ENCODE assay signal across 8 cellular contexts in the genomic region with DNA sequence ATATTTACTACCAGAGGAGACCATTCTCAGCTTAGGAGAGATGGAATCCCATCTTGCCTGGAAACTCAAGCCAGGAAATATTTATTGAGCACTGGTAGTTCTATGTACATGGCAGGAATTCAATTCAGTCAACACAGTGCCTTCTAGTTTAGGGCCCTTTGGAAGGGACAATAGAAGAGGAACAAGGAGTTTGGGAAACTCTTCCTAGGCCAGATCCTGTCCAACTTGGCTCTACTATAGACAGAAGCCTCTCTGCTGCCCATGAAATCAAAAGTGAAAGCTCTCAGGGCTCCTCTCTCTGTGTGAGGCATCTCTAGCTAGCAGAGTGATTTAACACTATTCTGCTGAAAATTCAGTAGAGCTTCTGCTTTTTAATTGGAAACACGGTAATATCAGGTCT.
DNase-seq lines count a peak whose midpoint lies in the region; ATAC-seq and TF ChIP-seq lines count a peak whose summit lies in the region.

No MANE protein-coding gene starts in this region.

- no peak overlapping the region for H3K27ac Mint-ChIP-seq in endodermal cell

- H3K27me3 Mint-ChIP-seq in endodermal cell (ENCODE audit: insufficient read depth), result peaks cover 3% of the 10 kb centered on the region

- WGBS in endodermal cell (ENCODE audit: insufficient coverage in 1 of 2, insufficient read length in 1 of 2), 2 experiments, result 90% methylated on average over 1 of the region's 1 CpG; no CpG with 5 or more reads in 1 of the 2 experiments

- H3K9me3 ChIP-seq in endodermal cell (ENCODE audit: control insufficient read depth, low read length), result peaks cover under 1% of the 10 kb centered on the region

- peak; percentile 95 for ATAC-seq in GM18868 (IDR thresholded peaks at IDR 0.05; ENCODE audit: unreplicated experiment)
- ATAC-seq in GM21723 (IDR thresholded peaks at IDR 0.05; ENCODE audit: unreplicated experiment), result peak; percentile 94
- ATAC-seq in HG03460 (IDR thresholded peaks at IDR 0.05; ENCODE audit: unreplicated experiment), result peak; percentile 93

- peak; percentile 10 for DNase-seq in myocyte (ENCODE audit: low read depth)
- DNase-seq in putamen (ENCODE audit: low spot score), result no peak
- no peak for DNase-seq in AML-193 (lab: John Stamatoyannopoulos, UW)
- DNase-seq in endodermal cell, result no peak
- no peak for DNase-seq in activated CD4-positive, alpha-beta T cell treated with anti-CD3 and anti-CD28 coated beads for 4 hours

- no peaks in the 10 kb centered on the region for H3K27me3 ChIP-seq in endodermal cell (ENCODE audit: control insufficient read depth, insufficient read depth, low read length, poor library complexity, severe bottlenecking)

- H3K9me3 Mint-ChIP-seq in endodermal cell, result peaks cover 2% of the 10 kb centered on the region

- TF ChIP-seq CTCF in endodermal cell (conservative IDR thresholded peaks at IDR 0.05), result no peak

- H3K9ac ChIP-seq in endodermal cell (ENCODE audit: extremely low read depth, low read length, poor library complexity, severe bottlenecking), result no peak overlapping the region

- no peaks in the 10 kb centered on the region for H3K4me1 ChIP-seq in endodermal cell (ENCODE audit: control insufficient read depth, insufficient read depth, low read length)

- peaks cover 24% of the 10 kb centered on the region for H3K4me1 Mint-ChIP-seq in endodermal cell

- no peak overlapping the region for H3K4me3 ChIP-seq in endodermal cell (ENCODE audit: low read length)

- H3K36me3 Mint-ChIP-seq in endodermal cell (ENCODE audit: low read depth), result peaks cover 2% of the 10 kb centered on the region

- H3K27ac ChIP-seq in endodermal cell (ENCODE audit: low read depth, low read length), result no peak overlapping the region

- no peak overlapping the region for H3K4me3 Mint-ChIP-seq in endodermal cell

- H3K36me3 ChIP-seq in endodermal cell (ENCODE audit: control insufficient read depth, insufficient read depth, low read length), result no peaks in the 10 kb centered on the region
